10 cellular contexts compared by ENCODE assay signal in the genomic region with DNA sequence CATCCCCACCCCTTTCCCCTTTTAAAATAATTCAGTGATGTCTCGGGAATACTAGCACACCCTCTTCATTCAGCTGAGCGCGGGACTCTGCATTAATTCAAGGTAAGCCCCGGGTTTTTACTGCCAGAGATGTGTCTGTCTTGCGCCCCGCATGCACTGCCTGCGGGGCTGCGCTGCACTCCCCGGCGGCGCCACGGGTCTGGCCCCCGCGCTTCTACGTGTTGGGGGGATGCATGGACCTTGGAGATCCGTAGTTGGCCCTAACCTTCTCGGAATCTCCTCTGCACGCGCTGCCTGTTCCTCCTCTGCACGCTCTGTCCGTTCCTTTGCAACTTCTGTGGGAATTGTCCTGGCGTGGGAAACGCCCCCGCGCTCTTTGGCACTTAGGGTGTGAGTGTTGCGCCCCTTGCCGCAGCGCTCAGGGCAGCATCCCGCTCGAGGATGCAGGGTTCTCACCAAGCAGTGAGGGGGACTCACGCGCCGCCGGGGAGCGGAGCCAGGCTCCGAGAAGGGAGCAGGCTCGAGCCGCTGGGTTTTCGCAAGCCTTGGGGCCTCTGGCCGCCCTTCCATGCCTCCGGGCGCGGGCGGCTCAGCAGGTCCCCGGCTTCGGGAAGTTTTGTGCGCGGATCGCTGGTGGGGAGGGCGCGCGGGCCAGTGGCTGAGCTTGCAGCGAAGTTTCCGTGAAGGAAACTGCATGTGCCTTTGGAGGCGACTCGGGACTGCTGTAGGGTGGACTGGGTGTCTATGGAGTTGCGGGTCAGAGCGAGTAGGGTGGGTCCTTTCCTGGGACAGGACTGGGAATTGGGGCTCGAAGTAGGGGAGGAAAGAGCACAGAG.
DNase-seq lines count a peak whose midpoint lies in the region; ATAC-seq and TF ChIP-seq lines count a peak whose summit lies in the region.
"Had no signal": no experiment of that assay in that cellular context is flagged by ENCODE, and none has a peak within 500 bp of the region (broad histone marks: within the 10 kb centered on the region; RNA-seq: fewer than 3 reads in every experiment).

No MANE protein-coding gene starts in this region.

- CTCF ChIA-PET in MCF 10A (lab: Yijun Ruan, JAX), result interaction anchor here (1.1 kb wide), 1 partner anchor 9 kb away, joined by 4 read pairs; no protein-coding TSS in a partner anchor

- no TSS peak for BruUV-seq in MCF 10A (replicated peaks; lab: Mats Ljungman, UMichigan)

- no peaks in the 10 kb centered on the region for H3K79me2 ChIP-seq in hepatocyte

- H4K20me1 ChIP-seq in hepatocyte (ENCODE audit: insufficient read depth, poor library complexity, severe bottlenecking), result no peaks in the 10 kb centered on the region

- DNase-seq in breast epithelium (ENCODE audit: low spot score in 2 of 2), result no peak
- DNase-seq in MCF 10A (ENCODE audit: unreplicated experiment), result no peak
- peak; percentile 43 for DNase-seq in activated T-cell treated with anti-CD3 and anti-CD28 coated beads, Interleukin-2, amount 50 U/mL, for 24 hours
- DNase-seq in hepatocyte (ENCODE audit: low spot score), result peak; percentile 19
- DNase-seq in stimulated activated effector memory CD8-positive, alpha-beta T cell treated with anti-CD3 and anti-CD28 coated beads, Interleukin-12 subunit alpha, Interleukin-12 subunit beta, amount 100 ng/mL, for 72 hours (ENCODE audit: low spot score in 2 of 2), result no peak
- no peak for DNase-seq in NCI-H2081 treated with DMSO at 0.1 percent for 48 hours (lab: John Stamatoyannopoulos, UW)
- no peak for DNase-seq in vagina (ENCODE audit: extremely low spot score in 2 of 2)
- DNase-seq: erythroblast, SW 1271 had no signal

- H3K4me3 ChIP-seq in breast epithelium (peak overlapping the region in 2 of 3 donors; percentile 4 to 16), hepatocyte (no peak overlapping the region), vagina (no peak overlapping the region)

- H3K4me1 Mint-ChIP-seq in MCF 10A (ENCODE audit: insufficient read depth, unreplicated experiment), result peaks cover 5% of the 10 kb centered on the region
- peaks cover 27% of the 10 kb centered on the region for H3K4me1 Mint-ChIP-seq in activated T-cell treated with anti-CD3 and anti-CD28 coated beads, Interleukin-2, amount 50 U/mL, for 24 hours (ENCODE audit: low read depth)
- peaks cover 20% of the 10 kb centered on the region for H3K4me1 Mint-ChIP-seq in stimulated activated effector memory CD8-positive, alpha-beta T cell treated with anti-CD3 and anti-CD28 coated beads, Interleukin-12 subunit alpha, Interleukin-12 subunit beta, amount 100 ng/mL, for 72 hours

- no peaks in the 10 kb centered on the region for H3K4me1 ChIP-seq in breast epithelium
- peaks cover 8% of the 10 kb centered on the region for H3K4me1 ChIP-seq in hepatocyte (ENCODE audit: insufficient read depth)
- H3K4me1 ChIP-seq in vagina, result peaks cover 5% of the 10 kb centered on the region

- no peak for ATAC-seq in stimulated activated effector memory CD8-positive, alpha-beta T cell treated with anti-CD3 and anti-CD28 coated beads, Interleukin-12 subunit alpha, Interleukin-12 subunit beta, amount 100 ng/mL, for 72 hours
- ATAC-seq in HG02571 (IDR thresholded peaks at IDR 0.05; ENCODE audit: unreplicated experiment), result no peak

- H2AFZ ChIP-seq in hepatocyte, result peak overlapping the region; percentile 42

- H3K9me2 ChIP-seq in hepatocyte (replicated peaks; ENCODE audit: insufficient read depth), result no peaks in the 10 kb centered on the region

- H3K4me3 Mint-ChIP-seq in MCF 10A (ENCODE audit: unreplicated experiment), result no peak overlapping the region
- H3K4me3 Mint-ChIP-seq in activated T-cell treated with anti-CD3 and anti-CD28 coated beads, Interleukin-2, amount 50 U/mL, for 24 hours, result peak overlapping the region; percentile 62
- peak overlapping the region; percentile 29 for H3K4me3 Mint-ChIP-seq in stimulated activated effector memory CD8-positive, alpha-beta T cell treated with anti-CD3 and anti-CD28 coated beads, Interleukin-12 subunit alpha, Interleukin-12 subunit beta, amount 100 ng/mL, for 72 hours

- no peak for TF ChIP-seq CTCF in breast epithelium (IDR thresholded peaks at IDR 0.05)
- TF ChIP-seq CTCF in MCF 10A (IDR thresholded peaks at IDR 0.05; ENCODE audit: unreplicated experiment), result no peak
- no peak for TF ChIP-seq CTCF in hepatocyte (IDR thresholded peaks at IDR 0.05; ENCODE audit: poor library complexity)
- no peak for TF ChIP-seq CTCF in vagina (IDR thresholded peaks at IDR 0.05)

- H3K36me3 ChIP-seq in breast epithelium, result no peaks in the 10 kb centered on the region
- H3K36me3 ChIP-seq in hepatocyte (replicated peaks; ENCODE audit: insufficient read depth, low read depth), result no peaks in the 10 kb centered on the region
- H3K36me3 ChIP-seq in vagina, result no peaks in the 10 kb centered on the region

- H3K27ac Mint-ChIP-seq in MCF 10A (ENCODE audit: low read depth, unreplicated experiment), result no peak overlapping the region
- H3K27ac Mint-ChIP-seq in activated T-cell treated with anti-CD3 and anti-CD28 coated beads, Interleukin-2, amount 50 U/mL, for 24 hours, result no peak overlapping the region
- H3K27ac Mint-ChIP-seq in stimulated activated effector memory CD8-positive, alpha-beta T cell treated with anti-CD3 and anti-CD28 coated beads, Interleukin-12 subunit alpha, Interleukin-12 subunit beta, amount 100 ng/mL, for 72 hours, result no peak overlapping the region

- POLR2A ChIA-PET in MCF 10A (lab: Yijun Ruan, JAX), result no interaction called here

- WGBS in hepatocyte (ENCODE audit: low lambda C conversion rate, missing lambda C conversion rate), result 2% methylated on average over 59 of the region's 59 CpGs

- H3K27me3 Mint-ChIP-seq in MCF 10A (ENCODE audit: insufficient read depth, unreplicated experiment), result peaks cover 62% of the 10 kb centered on the region
- H3K27me3 Mint-ChIP-seq in activated T-cell treated with anti-CD3 and anti-CD28 coated beads, Interleukin-2, amount 50 U/mL, for 24 hours, result peaks cover 69% of the 10 kb centered on the region

- H3K27ac ChIP-seq in breast epithelium, result no peak overlapping the region
- no peak overlapping the region for H3K27ac ChIP-seq in hepatocyte
- no peak overlapping the region for H3K27ac ChIP-seq in vagina

- H3K9me3 Mint-ChIP-seq in MCF 10A (ENCODE audit: unreplicated experiment), result no peaks in the 10 kb centered on the region
- no peaks in the 10 kb centered on the region for H3K9me3 Mint-ChIP-seq in activated T-cell treated with anti-CD3 and anti-CD28 coated beads, Interleukin-2, amount 50 U/mL, for 24 hours
- no peaks in the 10 kb centered on the region for H3K9me3 Mint-ChIP-seq in stimulated activated effector memory CD8-positive, alpha-beta T cell treated with anti-CD3 and anti-CD28 coated beads, Interleukin-12 subunit alpha, Interleukin-12 subunit beta, amount 100 ng/mL, for 72 hours

- H3K27me3 ChIP-seq in breast epithelium, result peaks cover 3 to 79% of the 10 kb centered on the region in 2 donors
- peaks cover 79% of the 10 kb centered on the region for H3K27me3 ChIP-seq in hepatocyte
- peaks cover 4% of the 10 kb centered on the region for H3K27me3 ChIP-seq in vagina

- intact Hi-C loops in breast epithelium (cut with DNase I; ENCODE audit: low total_unique reads) (no loop called here), MCF 10A (cut with micrococcal nuclease) (no loop called here), vagina (cut with DNase I) (no loop called here)

- H3K9me3 ChIP-seq in breast epithelium (no peaks in the 10 kb centered on the region), hepatocyte (ENCODE audit: low read depth) (no peaks in the 10 kb centered on the region), vagina (no peaks in the 10 kb centered on the region)

- TF ChIP-seq POLR2A in breast epithelium (IDR thresholded peaks at IDR 0.05) (no peak), vagina (IDR thresholded peaks at IDR 0.05) (no peak)

- H3K4me2 ChIP-seq in hepatocyte, result peak overlapping the region; percentile 76

- peaks cover 7% of the 10 kb centered on the region for H3K36me3 Mint-ChIP-seq in MCF 10A (ENCODE audit: insufficient read depth, unreplicated experiment)
- H3K36me3 Mint-ChIP-seq in activated T-cell treated with anti-CD3 and anti-CD28 coated beads, Interleukin-2, amount 50 U/mL, for 24 hours (ENCODE audit: low read depth), result no peaks in the 10 kb centered on the region
- H3K36me3 Mint-ChIP-seq in stimulated activated effector memory CD8-positive, alpha-beta T cell treated with anti-CD3 and anti-CD28 coated beads, Interleukin-12 subunit alpha, Interleukin-12 subunit beta, amount 100 ng/mL, for 72 hours, result no peaks in the 10 kb centered on the region

Comparison
In these comparisons a context has a peak if more than half of its experiments do, and no peak if none do; other contexts are left out.
1. DNase-seq: peak in activated T-cell treated with anti-CD3 and anti-CD28 coated beads, Interleukin-2, amount 50 U/mL, for 24 hours (single experiment) and hepatocyte (single experiment); none in breast epithelium (0 of 2), MCF 10A (single experiment), stimulated activated effector memory CD8-positive, alpha-beta T cell treated with anti-CD3 and anti-CD28 coated beads, Interleukin-12 subunit alpha, Interleukin-12 subunit beta, amount 100 ng/mL, for 72 hours (0 of 2), NCI-H2081 treated with DMSO at 0.1 percent for 48 hours (single experiment) and vagina (0 of 2).
2. H3K4me3 ChIP-seq: peak in breast epithelium (2 of 3); none in hepatocyte (single experiment) and vagina (0 of 2).